ENCODE assay signal across 8 cellular contexts in the genomic region with DNA sequence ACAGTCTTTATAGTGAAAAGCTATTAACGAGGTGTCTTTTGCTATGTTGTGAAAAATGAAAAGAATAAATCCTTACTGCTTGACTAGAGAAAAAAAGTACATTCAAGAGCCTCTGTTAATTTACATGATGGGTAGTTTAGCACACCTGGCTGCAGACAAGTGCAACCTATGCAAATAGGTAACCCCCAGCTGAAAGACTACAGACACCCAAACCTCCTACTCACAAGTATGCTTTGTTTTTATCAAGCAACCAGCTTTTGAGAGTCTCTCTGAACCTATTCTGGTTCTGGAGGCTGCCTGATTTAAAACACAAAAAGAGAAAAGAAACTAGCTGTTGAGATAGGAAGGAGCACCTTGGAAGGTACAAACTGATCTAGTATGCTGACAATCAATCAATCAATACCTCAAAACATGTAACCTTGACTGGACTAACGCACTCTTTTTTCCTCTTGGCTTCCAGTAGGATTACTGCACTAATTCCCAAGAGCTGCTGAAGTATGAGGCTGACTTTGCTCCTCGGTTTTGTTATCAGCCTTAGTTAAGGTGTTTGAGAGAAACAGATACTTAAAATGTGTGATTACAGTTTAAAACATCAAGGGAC.
DNase-seq lines count a peak whose midpoint lies in the region; ATAC-seq, FAIRE-seq and TF ChIP-seq lines count a peak whose summit lies in the region.

No MANE protein-coding gene starts in this region.

- no peak overlapping the region for H2AK5ac ChIP-seq in H1 (ENCODE audit: low read depth, low read length)

- H2BK15ac ChIP-seq in H1 (ENCODE audit: low read length), result no peak overlapping the region

- H3K4me3 ChIP-seq in H1 (ENCODE audit: extremely low read depth in 1 of 4, insufficient read depth in 2 of 4, low read depth in 3 of 4, low read length in 4 of 4) (peak overlapping the region in 1 of 4 experiments; percentile 33; a peak in 1 of 8 replicates), sigmoid colon (peak overlapping the region in 1 of 4 donors; percentile 16)

- FAIRE-seq in H1 (lab: Jason Lieb, UNC), result peak; percentile 84

- no peak for TF ChIP-seq RAD21 in H1 (IDR thresholded peaks at IDR 0.05 in 1 of 2, conservative IDR thresholded peaks at IDR 0.05 in 1 of 2; ENCODE audit: low read depth in 2 of 2, low read length in 2 of 2)

- CTCF ChIA-PET in H1 (lab: Charles Lee; ENCODE audit: partially characterized antibody), result interaction anchor here (0.7 to 1.5 kb wide), 4 partner anchors 12 to 236 kb away, joined by 3 to 4 read pairs (median 3); no protein-coding TSS in a partner anchor

- TF ChIP-seq POLR2A in H1 (IDR thresholded peaks at IDR 0.05; ENCODE audit: control extremely low read depth in 1 of 2, low read depth in 2 of 2, low read length in 2 of 2) (no peak), sigmoid colon (IDR thresholded peaks at IDR 0.05) (no peak)

- POLR2A ChIA-PET in H1 (lab: Charles Lee; ENCODE audit: partially characterized antibody), result interaction anchor here (0.9 kb wide), 2 partner anchors 11 to 67 kb away, joined by 4 read pairs; no protein-coding TSS in a partner anchor

- peaks cover 9% of the 10 kb centered on the region for H3K79me1 ChIP-seq in H1 (ENCODE audit: low read depth, low read length)

- H3K9ac ChIP-seq in H1 (replicated peaks in 1 of 4; ENCODE audit: extremely low read depth in 1 of 4, low read depth in 3 of 4, low read length in 3 of 4), result peak overlapping the region in 1 of 4 experiments; percentile 16; a peak in 1 of 7 replicates

- peak overlapping the region; percentile 58 to 62 for H3K4me2 ChIP-seq in H1 (ENCODE audit: insufficient read depth in 1 of 2, low read depth in 2 of 2, low read length in 2 of 2)

- no peaks in the 10 kb centered on the region for H3K23me2 ChIP-seq in H1 (ENCODE audit: low read depth, low read length)

- peak overlapping the region; percentile 28 for H3K4me3 Mint-ChIP-seq in stimulated activated naive CD8-positive, alpha-beta T cell treated with anti-CD3 and anti-CD28 coated beads, Interleukin-15, Interleukin-2, amounts not matched to agents 100 ng/mL and 50 ng/mL, for 24 hours

- no peak overlapping the region for H2BK120ac ChIP-seq in H1 (replicated peaks; ENCODE audit: low read depth, low read length)

- H4K91ac ChIP-seq in H1 (replicated peaks; ENCODE audit: insufficient read length, low read length), result no peak overlapping the region

- no peak overlapping the region for H4K8ac ChIP-seq in H1 (ENCODE audit: extremely low read depth, insufficient read depth, low read length)

- TF ChIP-seq EP300 in H1 (IDR thresholded peaks at IDR 0.05; ENCODE audit: borderline replicate concordance in 1 of 2, low read depth in 2 of 2, low read length in 2 of 2) (no peak), sigmoid colon (IDR thresholded peaks at IDR 0.05) (no peak)

- 24% methylated on average over 3 of the region's 3 CpGs; no CpG with 5 or more reads in 1 of the 2 experiments for WGBS in H1 (ENCODE audit: extremely low coverage in 1 of 2, insufficient coverage in 1 of 2, insufficient read length in 1 of 2, insufficient replicate concordance in 2 of 2, low coverage in 1 of 2, low lambda C conversion rate in 2 of 2, missing lambda C conversion rate in 1 of 2), 2 experiments
- 32 to 46% methylated on average over 3 of the region's 3 CpGs for WGBS in sigmoid colon, 2 donors

- intact Hi-C loops in sigmoid colon (cut with DNase I), result no loop called here

- H3K79me2 ChIP-seq in H1 (ENCODE audit: control insufficient read depth in 1 of 2, insufficient read depth in 2 of 2, low read length in 2 of 2), result peaks cover 14 to 82% of the 10 kb centered on the region in 2 experiments

- H3K4me1 ChIP-seq in H1 (replicated peaks in 1 of 4; ENCODE audit: control insufficient read depth in 3 of 4, insufficient read depth in 4 of 4, low read length in 3 of 4), result peaks cover 6 to 22% (median 20%) of the 10 kb centered on the region in 4 experiments
- H3K4me1 ChIP-seq in sigmoid colon, result no peaks in the 10 kb centered on the region

- no peak for DNase-seq in stimulated activated naive CD8-positive, alpha-beta T cell treated with anti-CD3 and anti-CD28 coated beads, Interleukin-15, Interleukin-2, amounts not matched to agents 100 U/mL and 50 U/mL, for 24 hours
- DNase-seq in H1 (ENCODE audit: low read depth in 1 of 2, low spot score in 2 of 2) (no peak), sigmoid colon (no peak), DMS 273 treated with DMSO at 0.1 percent for 48 hours (lab: John Stamatoyannopoulos, UW) (no peak)
- no peak for DNase-seq in stimulated activated CD4-positive, alpha-beta T cell treated with anti-CD3 and anti-CD28 coated beads, Interleukin-4, amount 100 ng/mL, for 4 hours
- DNase-seq in NK-92 treated with Interleukin-12 subunit alpha and Interleukin-12 subunit beta, amount 100 ng/mL, for 24 hours (lab: John Stamatoyannopoulos, UW), result no peak

- peaks cover 7 to 8% of the 10 kb centered on the region in 2 experiments for H3K9me3 ChIP-seq in H1 (ENCODE audit: insufficient read depth in 2 of 2, low read depth in 1 of 2, low read length in 1 of 2)
- peaks cover 4 to 9% (median 5%) of the 10 kb centered on the region in 4 donors for H3K9me3 ChIP-seq in sigmoid colon

- H3K9me3 Mint-ChIP-seq in stimulated activated naive CD8-positive, alpha-beta T cell treated with anti-CD3 and anti-CD28 coated beads, Interleukin-15, Interleukin-2, amounts not matched to agents 100 ng/mL and 50 ng/mL, for 24 hours, result peaks cover 13% of the 10 kb centered on the region

- H3K4ac ChIP-seq in H1 (replicated peaks; ENCODE audit: insufficient read length, low read depth, low read length), result peak overlapping the region; percentile 30

- no peaks in the 10 kb centered on the region for H4K20me1 ChIP-seq in H1 (replicated peaks in 1 of 2; ENCODE audit: control insufficient read depth in 1 of 2, insufficient read depth in 2 of 2, low read length in 2 of 2)

- peaks cover 29% of the 10 kb centered on the region for H3K4me1 Mint-ChIP-seq in stimulated activated naive CD8-positive, alpha-beta T cell treated with anti-CD3 and anti-CD28 coated beads, Interleukin-15, Interleukin-2, amounts not matched to agents 100 ng/mL and 50 ng/mL, for 24 hours (ENCODE audit: low read depth)

- H3K18ac ChIP-seq in H1 (ENCODE audit: extremely low read depth, low read length), result peak overlapping the region; percentile 4

- no peak overlapping the region for H2AFZ ChIP-seq in H1 (ENCODE audit: low read length)

- no peak overlapping the region for H2BK20ac ChIP-seq in H1 (ENCODE audit: low read length)

- H3K27ac Mint-ChIP-seq in stimulated activated naive CD8-positive, alpha-beta T cell treated with anti-CD3 and anti-CD28 coated beads, Interleukin-15, Interleukin-2, amounts not matched to agents 100 ng/mL and 50 ng/mL, for 24 hours, result peak overlapping the region; percentile 32

- peak overlapping the region; percentile 5 for H4K5ac ChIP-seq in H1 (ENCODE audit: insufficient read length, low read depth, low read length)

- peak overlapping the region; percentile 65 for H3K27ac ChIP-seq in H1 (ENCODE audit: low read depth, low read length)
- no peak overlapping the region for H3K27ac ChIP-seq in sigmoid colon

- H3K27me3 ChIP-seq in H1 (replicated peaks in 1 of 4; ENCODE audit: control insufficient read depth in 3 of 4, extremely low read depth in 1 of 4, insufficient read depth in 3 of 4, low read length in 3 of 4), result no peaks in the 10 kb centered on the region
- no peaks in the 10 kb centered on the region for H3K27me3 ChIP-seq in sigmoid colon

- H3K14ac ChIP-seq in H1 (ENCODE audit: insufficient read length), result no peak overlapping the region

- H3K23ac ChIP-seq in H1 (ENCODE audit: insufficient read length), result no peak overlapping the region

- H2BK12ac ChIP-seq in H1 (ENCODE audit: low read depth, low read length), result no peak overlapping the region

- H3K36me3 Mint-ChIP-seq in stimulated activated naive CD8-positive, alpha-beta T cell treated with anti-CD3 and anti-CD28 coated beads, Interleukin-15, Interleukin-2, amounts not matched to agents 100 ng/mL and 50 ng/mL, for 24 hours (ENCODE audit: low read depth), result peaks cover 6% of the 10 kb centered on the region

- no peak overlapping the region for H3K56ac ChIP-seq in H1 (replicated peaks; ENCODE audit: insufficient read length, low read depth, low read length)

- TF ChIP-seq CTCF in H1 (IDR thresholded peaks at IDR 0.05; ENCODE audit: control extremely low read depth in 1 of 3, insufficient read depth in 1 of 3, low read depth in 1 of 3, low read length in 3 of 3) (no peak), sigmoid colon (IDR thresholded peaks at IDR 0.05) (no peak)

- no peak for ATAC-seq in stimulated activated naive CD8-positive, alpha-beta T cell treated with anti-CD3 and anti-CD28 coated beads, Interleukin-15, Interleukin-2, amounts not matched to agents 100 U/mL and 50 U/mL, for 24 hours
- peak; percentile 79 for ATAC-seq in HG03159 (IDR thresholded peaks at IDR 0.05; ENCODE audit: unreplicated experiment)

- H3K36me3 ChIP-seq in H1 (ENCODE audit: control insufficient read depth in 2 of 4, insufficient read depth in 4 of 4, low read length in 3 of 4), result peaks cover 0 to 8% (median 3%) of the 10 kb centered on the region in 4 experiments; a peak in 2 of 8 replicates
- no peaks in the 10 kb centered on the region for H3K36me3 ChIP-seq in sigmoid colon

- H3K27me3 Mint-ChIP-seq in stimulated activated naive CD8-positive, alpha-beta T cell treated with anti-CD3 and anti-CD28 coated beads, Interleukin-15, Interleukin-2, amounts not matched to agents 100 ng/mL and 50 ng/mL, for 24 hours, result no peaks in the 10 kb centered on the region

- peak overlapping the region; percentile 86; the same call in 1 of the 2 replicates for H2BK5ac ChIP-seq in H1 (ENCODE audit: low read depth, low read length)

TF ChIP-seq in H1, 55 proteins besides CTCF, POLR2A, EP300 and RAD21 (continues in another document):
- TF ChIP-seq YY1 (IDR thresholded peaks at IDR 0.05; ENCODE audit: low read depth, low read length) (no peak), HDAC6 (IDR thresholded peaks at IDR 0.05; ENCODE audit: low read depth, low read length) (no peak), SIRT6 (IDR thresholded peaks at IDR 0.05; ENCODE audit: low read length) (no peak), NANOG (IDR thresholded peaks at IDR 0.05; ENCODE audit: insufficient read depth, low read depth, low read length, poor library complexity, severe bottlenecking) (no peak), ASH2L (IDR thresholded peaks at IDR 0.05; ENCODE audit: low read length) (no peak), EZH2 (IDR thresholded peaks at IDR 0.05; ENCODE audit: low read depth, low read length, severe bottlenecking) (no peak), TAF1 (IDR thresholded peaks at IDR 0.05; ENCODE audit: low read depth, low read length) (no peak), FOSL1 (IDR thresholded peaks at IDR 0.05; ENCODE audit: insufficient read depth, low read depth, low read length) (no peak)
- TF ChIP-seq, protein P1, sequence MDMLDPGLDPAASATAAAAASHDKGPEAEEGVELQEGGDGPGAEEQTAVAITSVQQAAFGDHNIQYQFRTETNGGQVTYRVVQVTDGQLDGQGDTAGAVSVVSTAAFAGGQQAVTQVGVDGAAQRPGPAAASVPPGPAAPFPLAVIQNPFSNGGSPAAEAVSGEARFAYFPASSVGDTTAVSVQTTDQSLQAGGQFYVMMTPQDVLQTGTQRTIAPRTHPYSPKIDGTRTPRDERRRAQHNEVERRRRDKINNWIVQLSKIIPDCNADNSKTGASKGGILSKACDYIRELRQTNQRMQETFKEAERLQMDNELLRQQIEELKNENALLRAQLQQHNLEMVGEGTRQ (IDR thresholded peaks at IDR 0.05; ENCODE audit: low read length), result no peak
